In the genomic region with DNA sequence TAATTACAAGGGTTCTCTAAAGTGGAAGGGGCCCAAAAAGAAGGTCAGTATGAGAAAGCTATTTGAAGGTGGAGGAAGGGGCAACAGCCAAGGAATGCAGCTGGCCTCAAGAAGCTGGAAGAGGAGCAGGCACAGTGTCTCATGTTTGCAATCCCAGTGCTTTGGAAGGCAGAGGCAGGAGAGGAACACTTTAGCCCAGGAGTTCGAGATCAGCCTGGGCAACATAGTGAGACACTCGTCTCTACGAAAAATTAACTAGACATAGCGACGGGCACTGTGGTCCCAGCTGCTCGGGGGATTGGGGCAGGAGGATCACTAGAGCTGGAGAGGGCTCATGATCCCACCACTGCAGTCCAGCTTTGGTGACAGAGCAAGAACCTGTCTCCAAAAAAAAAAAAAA, we compare ENCODE assay signal across 9 cellular contexts. TPM values are rescaled to one million over a fixed set of nuclear protein-coding genes. Genes with fewer than 3 reads are reported as not detected.
DNase-seq lines count a peak whose midpoint lies in the region; ATAC-seq, FAIRE-seq and TF ChIP-seq lines count a peak whose summit lies in the region.
"Had no signal": no experiment of that assay in that cellular context is flagged by ENCODE, and none has a peak within 500 bp of the region (broad histone marks: within the 10 kb centered on the region; RNA-seq: fewer than 3 reads in every experiment).

No MANE protein-coding gene starts in this region.

- H3K4me3 Mint-ChIP-seq in central memory CD8-positive, alpha-beta T cell: peak overlapping the region; percentile 76

- H3K9me3 ChIP-seq in BLaER1 treated with 17β-estradiol and CSF1 and Interleukin-3, amounts not matched to agents 10 nM and 100 nM (replicated peaks in 1 of 11): no peaks in the 10 kb centered on the region
- no peaks in the 10 kb centered on the region for H3K9me3 ChIP-seq in IMR-90 (ENCODE audit: control insufficient read depth, insufficient read depth, low read length)
- no peaks in the 10 kb centered on the region for H3K9me3 ChIP-seq in neural cell (ENCODE audit: low read length)
- no peaks in the 10 kb centered on the region for H3K9me3 ChIP-seq in small intestine (ENCODE audit: control insufficient read depth, low read depth)

- H2BK15ac ChIP-seq in IMR-90 (ENCODE audit: low read depth, low read length): no peak overlapping the region; the same call in 2 of the 3 replicates

- peak overlapping the region; percentile 6 for H2AK9ac ChIP-seq in IMR-90 (replicated peaks; ENCODE audit: low read depth, low read length, poor library complexity)

- H3K9me1 ChIP-seq in IMR-90 (ENCODE audit: insufficient read depth, low read length): peaks cover 6% of the 10 kb centered on the region; the same call in 1 of the 2 replicates

- H4K5ac ChIP-seq in IMR-90 (ENCODE audit: low read depth, low read length): peak overlapping the region; percentile 55; the same call in 1 of the 2 replicates

- DNase-seq in IMR-90 (no peak), small intestine (no peak), Ammon's horn (ENCODE audit: low spot score) (no peak), NCI-H2227 treated with DMSO at 0.1 percent for 48 hours (lab: John Stamatoyannopoulos, UW) (no peak), NCI-H82 (lab: John Stamatoyannopoulos, UW) (no peak)
- no peak for DNase-seq in central memory CD8-positive, alpha-beta T cell (ENCODE audit: low spot score in 2 of 2)

- H3K36me3 ChIP-seq in BLaER1 treated with 17β-estradiol and CSF1 and Interleukin-3, amounts not matched to agents 10 nM and 100 nM: peaks cover 0 to 12% (median 0%) of the 10 kb centered on the region in 11 experiments; a peak in 5 of 22 replicates
- H3K36me3 ChIP-seq in IMR-90 (ENCODE audit: control insufficient read depth, insufficient read depth, low read length) (no peaks in the 10 kb centered on the region), neural cell (ENCODE audit: insufficient read depth, low read length) (no peaks in the 10 kb centered on the region), small intestine (ENCODE audit: control insufficient read depth in 2 of 2, insufficient read depth in 2 of 2, low read length in 2 of 2) (no peaks in the 10 kb centered on the region)
- H3K36me3 ChIP-seq: brain microvascular endothelial cell had no signal

- no peak overlapping the region for H4K91ac ChIP-seq in IMR-90 (ENCODE audit: insufficient read depth, low read depth, low read length)

- POLR2A ChIA-PET in IMR-90 (lab: Charles Lee; ENCODE audit: unreplicated experiment): no interaction called here

- in situ Hi-C loops in IMR-90 (cut with MboI; ENCODE audit: low sequenced_read_pairs): no loop called here

- H3K9me3 Mint-ChIP-seq in central memory CD8-positive, alpha-beta T cell: no peaks in the 10 kb centered on the region

- no peak overlapping the region for H3K56ac ChIP-seq in IMR-90 (ENCODE audit: extremely low read depth, insufficient read depth, low read length)

- no peak overlapping the region for H2BK5ac ChIP-seq in IMR-90 (ENCODE audit: low read depth, low read length, poor library complexity, severe bottlenecking)

- CTCF ChIA-PET in IMR-90 (lab: Yijun Ruan, JAX): interaction anchor here (0.6 to 0.9 kb wide), 3 partner anchors 10 to 291 kb away, joined by 3 to 4 read pairs (median 3); no protein-coding TSS in a partner anchor

- peak overlapping the region; percentile 20; the same call in 1 of the 2 replicates for H3K4ac ChIP-seq in IMR-90 (ENCODE audit: low read depth, low read length)

- no peaks in the 10 kb centered on the region for H3K79me2 ChIP-seq in neural cell (replicated peaks; ENCODE audit: insufficient read depth, low read length)

- intact Hi-C loops in IMR-90 (cut with micrococcal nuclease): no loop called here

- H2AFZ ChIP-seq in IMR-90 (replicated peaks; ENCODE audit: low read length, poor library complexity) (peak overlapping the region; percentile 95), neural cell (ENCODE audit: low read depth, low read length) (no peak overlapping the region)

- peak overlapping the region; percentile 65 to 96 (median 87); a peak in 21 of 22 replicates for H3K4me2 ChIP-seq in BLaER1 treated with 17β-estradiol and CSF1 and Interleukin-3, amounts not matched to agents 10 nM and 100 nM
- H3K4me2 ChIP-seq in IMR-90 (ENCODE audit: low read depth, low read length): no peak overlapping the region
- no peak overlapping the region for H3K4me2 ChIP-seq in neural cell (ENCODE audit: low read length)

- no peak for TF ChIP-seq POLR2A in IMR-90 (IDR thresholded peaks at IDR 0.05; ENCODE audit: low read depth, low read length)

- peak overlapping the region in 1 of 11 experiments; percentile 86; a peak in 2 of 22 replicates for H3K27ac ChIP-seq in BLaER1 treated with 17β-estradiol and CSF1 and Interleukin-3, amounts not matched to agents 10 nM and 100 nM
- H3K27ac ChIP-seq in IMR-90 (ENCODE audit: insufficient read depth, low read length) (no peak overlapping the region), neural cell (ENCODE audit: low read length) (no peak overlapping the region), small intestine (ENCODE audit: low read depth in 1 of 2, low read length in 1 of 2) (peak overlapping the region in 1 of 2 donors; percentile 89)

- peak overlapping the region; percentile 56; the same call in 1 of the 2 replicates for H2AK5ac ChIP-seq in IMR-90 (ENCODE audit: low read depth, low read length)

- BruUV-seq in IMR-90 (replicated peaks; lab: Mats Ljungman, UMichigan): no TSS peak

- peak overlapping the region in 1 of 11 experiments; percentile 85; a peak in 2 of 22 replicates for H3K9ac ChIP-seq in BLaER1 treated with 17β-estradiol and CSF1 and Interleukin-3, amounts not matched to agents 10 nM and 100 nM
- H3K9ac ChIP-seq in IMR-90 (ENCODE audit: low read depth, low read length) (no peak overlapping the region), neural cell (ENCODE audit: low read length) (no peak overlapping the region)

- H4K20me1 ChIP-seq in BLaER1 treated with 17β-estradiol and CSF1 and Interleukin-3, amounts not matched to agents 10 nM and 100 nM: no peaks in the 10 kb centered on the region
- no peaks in the 10 kb centered on the region for H4K20me1 ChIP-seq in IMR-90 (ENCODE audit: insufficient read depth, low read length)
- H4K20me1 ChIP-seq in neural cell (ENCODE audit: insufficient read depth): no peaks in the 10 kb centered on the region

- no peak for FAIRE-seq in small intestine (lab: Jason Lieb, UNC)

- peak overlapping the region in 8 of 10 experiments; percentile 66 to 88 (median 75); a peak in 8 of 20 replicates for H3K4me3 ChIP-seq in BLaER1 treated with 17β-estradiol and CSF1 and Interleukin-3, amounts not matched to agents 10 nM and 100 nM
- H3K4me3 ChIP-seq in IMR-90 (ENCODE audit: insufficient read depth, low read depth, low read length): no peak overlapping the region
- peak overlapping the region; percentile 93 for H3K4me3 ChIP-seq in neural cell (ENCODE audit: low read length)
- H3K4me3 ChIP-seq in small intestine (ENCODE audit: low read depth in 1 of 2, low read length in 2 of 2): no peak overlapping the region

- H3K14ac ChIP-seq in IMR-90 (replicated peaks; ENCODE audit: low read depth, low read length): peak overlapping the region; percentile 64; the same call in 1 of the 2 replicates

- H2BK20ac ChIP-seq in IMR-90 (ENCODE audit: low read depth, low read length): no peak overlapping the region

- peak overlapping the region; percentile 35 for H3K27ac Mint-ChIP-seq in central memory CD8-positive, alpha-beta T cell (ENCODE audit: low read depth)

- H3K36me3 Mint-ChIP-seq in central memory CD8-positive, alpha-beta T cell (ENCODE audit: insufficient read depth): peaks cover 1% of the 10 kb centered on the region

- H3K23ac ChIP-seq in IMR-90 (ENCODE audit: low read depth, low read length): peak overlapping the region; percentile 84; the same call in 1 of the 2 replicates

- peaks cover 9 to 53% (median 19%) of the 10 kb centered on the region in 10 experiments; a peak in 19 of 20 replicates for H3K4me1 ChIP-seq in BLaER1 treated with 17β-estradiol and CSF1 and Interleukin-3, amounts not matched to agents 10 nM and 100 nM
- H3K4me1 ChIP-seq in IMR-90 (ENCODE audit: control insufficient read depth, insufficient read depth, low read length) (peaks cover 7% of the 10 kb centered on the region), small intestine (ENCODE audit: control insufficient read depth in 2 of 2, insufficient read depth in 1 of 2, low read depth in 1 of 2, low read length in 1 of 2) (peaks cover 7 to 12% of the 10 kb centered on the region in 2 donors)

- no peak for ATAC-seq in IMR-90 (ENCODE audit: low read depth)
- ATAC-seq in central memory CD8-positive, alpha-beta T cell (replicated peaks; ENCODE audit: extremely low read depth, poor library complexity, severe bottlenecking): no peak

- no peak for TF ChIP-seq CTCF in IMR-90 (conservative IDR thresholded peaks at IDR 0.05; ENCODE audit: low read depth, low read length)
- TF ChIP-seq CTCF in neural cell (IDR thresholded peaks at IDR 0.05; ENCODE audit: poor library complexity, severe bottlenecking): no peak

- H3K79me1 ChIP-seq in IMR-90 (ENCODE audit: low read depth in 1 of 2, low read length in 2 of 2): peaks cover 17 to 20% of the 10 kb centered on the region in 2 experiments

- no peaks in the 10 kb centered on the region for H3F3A ChIP-seq in neural cell (ENCODE audit: insufficient read depth, low read length, poor library complexity, severe bottlenecking)

- WGBS in IMR-90 (ENCODE audit: extremely low coverage in 2 of 2, insufficient read length in 1 of 2), 2 experiments: no CpG with 5 or more reads among the region's 6 CpGs
- 92 to 96% (median 94%) methylated on average over 6 of the region's 6 CpGs for WGBS in small intestine, 3 donors

- dilution Hi-C loops in IMR-90 (cut with HindIII; ENCODE audit: low sequenced_read_pairs, unreplicated experiment): no loop called here

- no peak overlapping the region for H3K18ac ChIP-seq in IMR-90 (ENCODE audit: low read depth, low read length)

- no peaks in the 10 kb centered on the region for H3K27me3 Mint-ChIP-seq in central memory CD8-positive, alpha-beta T cell

- H3K9me2 ChIP-seq in neural cell (ENCODE audit: insufficient read depth, low read length): no peaks in the 10 kb centered on the region

- no peak overlapping the region for H2BK120ac ChIP-seq in IMR-90 (ENCODE audit: low read depth, low read length)

- H3K27me3 ChIP-seq in BLaER1 treated with 17β-estradiol and CSF1 and Interleukin-3, amounts not matched to agents 10 nM and 100 nM: peaks cover 0 to 30% (median 24%) of the 10 kb centered on the region in 11 experiments; a peak in 19 of 22 replicates
- H3K27me3 ChIP-seq in IMR-90 (ENCODE audit: control insufficient read depth, insufficient read depth, low read length) (no peaks in the 10 kb centered on the region), neural cell (ENCODE audit: insufficient read depth, low read depth, low read length) (no peaks in the 10 kb centered on the region), small intestine (ENCODE audit: control insufficient read depth in 2 of 2, insufficient read depth in 2 of 2, low read length in 2 of 2) (no peaks in the 10 kb centered on the region)
- H3K27me3 ChIP-seq: brain microvascular endothelial cell had no signal

- H3K4me1 Mint-ChIP-seq in central memory CD8-positive, alpha-beta T cell: peaks cover 25% of the 10 kb centered on the region

- TF ChIP-seq EP300 in neural cell (conservative IDR thresholded peaks at IDR 0.05; ENCODE audit: poor library complexity, severe bottlenecking): no peak

- TF ChIP-seq RAD21 in IMR-90 (IDR thresholded peaks at IDR 0.05; ENCODE audit: low read length) (no peak), neural cell (conservative IDR thresholded peaks at IDR 0.05) (no peak)

- peak overlapping the region; percentile 77 to 85; a peak in 3 of 4 replicates for H4K8ac ChIP-seq in IMR-90 (ENCODE audit: low read depth in 2 of 2, low read length in 2 of 2)

RNA-seq across cellular contexts. Expression of gene NEK3, which starts 0.7 kb away (rescaled TPM):
- total RNA-seq in IMR-90 (2012; rRNA removed): 3.6 and 6.9 TPM in 2 replicates
- polyA plus RNA-seq in IMR-90 (2012; rRNA removed) (7.5 and 9.2 TPM in 2 replicates), neural cell (53.1 and 61.0 TPM in 2 replicates), small intestine (10 to 100 TPM; 20.6 to 44.3 (median 40.0) TPM)
- polyA plus RNA-seq in IMR-90 (2012; cell fraction: cytosol; rRNA removed): 1.1 and 3.0 TPM in 2 replicates
- polyA plus RNA-seq in IMR-90 (2012; cell fraction: nucleus; rRNA removed; ENCODE audit: low replicate concordance): 2.5 and 29.4 TPM in 2 replicates
- 17.8 and 18.7 TPM in 2 replicates for polyA minus RNA-seq in neural cell

RNA-seq across cellular contexts. Expression of gene NEK5, which starts 31.2 kb away (rescaled TPM):
- under 0.01 TPM in 1 of 2 replicates, not detected in the other for total RNA-seq in IMR-90 (2012; rRNA removed)
- polyA plus RNA-seq in IMR-90 (2012; rRNA removed) (0.03 TPM in 1 of 2 replicates, not detected in the other), neural cell (0.06 and 0.43 TPM in 2 replicates), small intestine (under 1 TPM in 1 of 3 donors, not detected in 2; 0.19 TPM)
- polyA plus RNA-seq in IMR-90 (2012; cell fraction: cytosol; rRNA removed): 0.01 TPM in 1 of 2 replicates, not detected in the other
- polyA plus RNA-seq in IMR-90 (2012; cell fraction: nucleus; rRNA removed; ENCODE audit: low replicate concordance): 0.07 TPM in 1 of 2 replicates, not detected in the other
- polyA minus RNA-seq in neural cell: 0.23 and 0.49 TPM in 2 replicates

Comparison
In these comparisons a context has a peak if more than half of its experiments do, and no peak if none do; other contexts are left out.
1. H3K4me2 ChIP-seq: peak in BLaER1 treated with 17β-estradiol and CSF1 and Interleukin-3, amounts not matched to agents 10 nM and 100 nM (11 of 11); none in IMR-90 (single experiment) and neural cell (single experiment).
2. H3K4me3 ChIP-seq: peak in BLaER1 treated with 17β-estradiol and CSF1 and Interleukin-3, amounts not matched to agents 10 nM and 100 nM (8 of 10) and neural cell (single experiment); none in IMR-90 (single experiment) and small intestine (0 of 2).